ENCODE assay signal across 1 cellular context in the genomic region with DNA sequence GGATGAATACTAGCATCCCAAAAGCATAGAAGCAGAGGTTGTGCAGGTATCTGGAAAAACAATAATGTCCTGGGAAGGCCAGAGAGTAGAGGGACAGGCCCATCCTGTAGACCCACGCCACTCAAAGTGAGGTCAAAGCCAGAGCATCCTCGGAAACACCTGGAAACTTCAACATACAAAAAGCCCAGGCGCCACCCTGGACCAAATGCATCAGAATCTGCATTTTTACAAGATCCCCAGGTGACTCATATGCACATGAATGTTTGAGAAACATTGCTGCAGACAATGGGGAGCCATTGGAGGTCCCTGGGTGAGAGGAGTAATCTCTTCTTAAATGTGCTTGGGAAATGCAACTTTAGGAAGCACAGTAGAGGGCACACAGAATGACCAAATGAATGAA.
TF ChIP-seq lines count a peak whose summit lies in the region.

No MANE protein-coding gene starts in this region.

TF ChIP-seq in GM23338, 12 proteins besides CTCF, POLR2A, EP300 and RAD21 (continued from another document):
- TF ChIP-seq ZNF114 (CRISPR knock-in tag; IDR thresholded peaks at IDR 0.05) (peak; percentile 46; the same call in 1 of the 2 replicates), EZH2 (IDR thresholded peaks at IDR 0.05; ENCODE audit: low read depth, unreplicated experiment) (no peak)
- TF ChIP-seq, protein P1, sequence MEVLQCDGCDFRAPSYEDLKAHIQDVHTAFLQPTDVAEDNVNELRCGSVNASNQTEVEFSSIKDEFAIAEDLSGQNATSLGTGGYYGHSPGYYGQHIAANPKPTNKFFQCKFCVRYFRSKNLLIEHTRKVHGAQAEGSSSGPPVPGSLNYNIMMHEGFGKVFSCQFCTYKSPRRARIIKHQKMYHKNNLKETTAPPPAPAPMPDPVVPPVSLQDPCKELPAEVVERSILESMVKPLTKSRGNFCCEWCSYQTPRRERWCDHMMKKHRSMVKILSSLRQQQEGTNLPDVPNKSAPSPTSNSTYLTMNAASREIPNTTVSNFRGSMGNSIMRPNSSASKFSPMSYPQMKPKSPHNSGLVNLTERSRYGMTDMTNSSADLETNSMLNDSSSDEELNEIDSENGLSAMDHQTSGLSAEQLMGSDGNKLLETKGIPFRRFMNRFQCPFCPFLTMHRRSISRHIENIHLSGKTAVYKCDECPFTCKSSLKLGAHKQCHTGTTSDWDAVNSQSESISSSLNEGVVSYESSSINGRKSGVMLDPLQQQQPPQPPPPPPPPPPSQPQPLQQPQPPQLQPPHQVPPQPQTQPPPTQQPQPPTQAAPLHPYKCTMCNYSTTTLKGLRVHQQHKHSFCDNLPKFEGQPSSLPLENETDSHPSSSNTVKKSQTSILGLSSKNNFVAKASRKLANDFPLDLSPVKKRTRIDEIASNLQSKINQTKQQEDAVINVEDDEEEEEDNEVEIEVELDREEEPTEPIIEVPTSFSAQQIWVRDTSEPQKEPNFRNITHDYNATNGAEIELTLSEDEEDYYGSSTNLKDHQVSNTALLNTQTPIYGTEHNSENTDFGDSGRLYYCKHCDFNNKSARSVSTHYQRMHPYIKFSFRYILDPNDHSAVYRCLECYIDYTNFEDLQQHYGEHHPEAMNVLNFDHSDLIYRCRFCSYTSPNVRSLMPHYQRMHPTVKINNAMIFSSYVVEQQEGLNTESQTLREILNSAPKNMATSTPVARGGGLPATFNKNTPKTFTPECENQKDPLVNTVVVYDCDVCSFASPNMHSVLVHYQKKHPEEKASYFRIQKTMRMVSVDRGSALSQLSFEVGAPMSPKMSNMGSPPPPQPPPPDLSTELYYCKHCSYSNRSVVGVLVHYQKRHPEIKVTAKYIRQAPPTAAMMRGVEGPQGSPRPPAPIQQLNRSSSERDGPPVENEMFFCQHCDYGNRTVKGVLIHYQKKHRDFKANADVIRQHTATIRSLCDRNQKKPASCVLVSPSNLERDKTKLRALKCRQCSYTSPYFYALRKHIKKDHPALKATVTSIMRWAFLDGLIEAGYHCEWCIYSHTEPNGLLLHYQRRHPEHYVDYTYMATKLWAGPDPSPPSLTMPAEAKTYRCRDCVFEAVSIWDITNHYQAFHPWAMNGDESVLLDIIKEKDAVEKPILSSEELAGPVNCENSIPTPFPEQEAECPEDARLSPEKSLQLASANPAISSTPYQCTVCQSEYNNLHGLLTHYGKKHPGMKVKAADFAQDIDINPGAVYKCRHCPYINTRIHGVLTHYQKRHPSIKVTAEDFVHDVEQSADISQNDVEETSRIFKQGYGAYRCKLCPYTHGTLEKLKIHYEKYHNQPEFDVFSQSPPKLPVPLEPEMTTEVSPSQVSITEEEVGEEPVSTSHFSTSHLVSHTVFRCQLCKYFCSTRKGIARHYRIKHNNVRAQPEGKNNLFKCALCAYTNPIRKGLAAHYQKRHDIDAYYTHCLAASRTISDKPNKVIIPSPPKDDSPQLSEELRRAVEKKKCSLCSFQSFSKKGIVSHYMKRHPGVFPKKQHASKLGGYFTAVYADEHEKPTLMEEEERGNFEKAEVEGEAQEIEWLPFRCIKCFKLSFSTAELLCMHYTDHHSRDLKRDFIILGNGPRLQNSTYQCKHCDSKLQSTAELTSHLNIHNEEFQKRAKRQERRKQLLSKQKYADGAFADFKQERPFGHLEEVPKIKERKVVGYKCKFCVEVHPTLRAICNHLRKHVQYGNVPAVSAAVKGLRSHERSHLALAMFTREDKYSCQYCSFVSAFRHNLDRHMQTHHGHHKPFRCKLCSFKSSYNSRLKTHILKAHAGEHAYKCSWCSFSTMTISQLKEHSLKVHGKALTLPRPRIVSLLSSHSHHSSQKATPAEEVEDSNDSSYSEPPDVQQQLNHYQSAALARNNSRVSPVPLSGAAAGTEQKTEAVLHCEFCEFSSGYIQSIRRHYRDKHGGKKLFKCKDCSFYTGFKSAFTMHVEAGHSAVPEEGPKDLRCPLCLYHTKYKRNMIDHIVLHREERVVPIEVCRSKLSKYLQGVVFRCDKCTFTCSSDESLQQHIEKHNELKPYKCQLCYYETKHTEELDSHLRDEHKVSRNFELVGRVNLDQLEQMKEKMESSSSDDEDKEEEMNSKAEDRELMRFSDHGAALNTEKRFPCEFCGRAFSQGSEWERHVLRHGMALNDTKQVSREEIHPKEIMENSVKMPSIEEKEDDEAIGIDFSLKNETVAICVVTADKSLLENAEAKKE (CRISPR knock-in tag; IDR thresholded peaks at IDR 0.05), result no peak; the same call in none of the 2 replicates
